Comparison of ENCODE assay signal across 7 cellular contexts in the genomic region with DNA sequence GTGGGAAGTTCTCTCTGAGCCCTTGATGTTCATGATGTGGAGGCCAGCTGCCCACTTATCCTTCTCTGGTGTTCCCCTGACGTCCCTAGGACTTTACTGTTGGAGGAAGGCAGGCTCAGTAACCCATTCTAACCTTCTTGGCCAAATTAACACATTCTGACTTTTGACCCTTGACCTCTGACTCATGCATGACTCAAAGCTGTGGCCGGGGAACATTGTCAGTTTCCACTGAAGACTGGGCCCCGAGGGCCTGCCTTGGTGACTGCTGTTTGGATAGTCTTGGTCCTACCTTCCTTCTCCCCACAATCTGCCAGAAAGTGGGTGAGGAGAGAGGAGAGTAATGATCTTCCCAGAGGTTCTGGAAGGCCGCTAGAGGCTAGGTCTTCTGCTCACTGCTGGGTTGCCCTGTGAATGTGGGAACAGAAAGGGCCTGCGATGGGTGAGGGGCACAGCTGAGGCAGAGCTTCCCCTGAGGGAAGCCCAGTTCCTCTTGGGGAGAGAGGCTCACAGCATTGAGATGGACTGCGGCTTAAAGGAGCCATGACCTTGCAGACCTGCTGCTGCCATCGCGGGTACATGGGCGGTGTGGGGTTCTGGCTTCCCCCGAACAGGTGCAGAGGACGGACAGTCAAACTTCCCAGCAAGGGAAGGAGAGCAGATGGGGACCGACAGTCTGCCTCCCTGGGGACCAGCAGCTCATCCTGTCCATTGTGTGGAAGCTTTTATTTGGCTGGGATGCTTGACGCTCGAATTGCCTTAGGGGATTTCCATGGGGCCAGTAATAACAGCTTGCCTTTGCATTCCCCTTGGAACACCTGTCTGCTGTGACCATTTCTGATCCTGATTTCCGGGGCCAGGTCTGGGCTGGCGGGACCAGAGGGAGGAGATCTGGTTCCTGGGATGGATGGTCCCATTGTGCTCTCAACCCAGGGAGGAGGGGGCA. TPM values are rescaled to one million over a fixed set of nuclear protein-coding genes. Genes with fewer than 3 reads are reported as not detected.
DNase-seq lines count a peak whose midpoint lies in the region; ATAC-seq and TF ChIP-seq lines count a peak whose summit lies in the region.

No MANE protein-coding gene starts in this region.

- H3K9me3 ChIP-seq in mesodermal cell (ENCODE audit: control insufficient read depth, low read length) = no peaks in the 10 kb centered on the region

- peak overlapping the region; percentile 41 for H3K27ac ChIP-seq in mesodermal cell (ENCODE audit: low read depth, low read length, severe bottlenecking)

- peak; percentile 46 for DNase-seq in GM03348 (ENCODE audit: low spot score)
- peak; percentile 17 for DNase-seq in NCI-H1105 treated with DMSO at 0.1 percent for 48 hours (lab: John Stamatoyannopoulos, UW)
- no peak for DNase-seq in WTC11 (ENCODE audit: low spot score)

- CTCF ChIA-PET in WTC11 (lab: Charles Lee) = interaction anchor here (0.9 kb wide), 1 partner anchor 38 kb away, joined by 3 read pairs; no protein-coding TSS in a partner anchor

- POLR2A ChIA-PET in WTC11 (lab: Charles Lee) = interaction anchor here (0.5 kb wide), 1 partner anchor 53 kb away, joined by 3 read pairs; no protein-coding TSS in a partner anchor

- 84 to 88% methylated on average over 10 to 15 of the region's 16 CpGs for WGBS in mesodermal cell (ENCODE audit: insufficient coverage in 2 of 2), 2 experiments

- no peaks in the 10 kb centered on the region for H3K36me3 Mint-ChIP-seq in WTC11

- H3K9me3 Mint-ChIP-seq in WTC11 = no peaks in the 10 kb centered on the region

- no peak overlapping the region for H3K4me3 Mint-ChIP-seq in WTC11

- peaks cover 19% of the 10 kb centered on the region for H3K4me1 ChIP-seq in mesodermal cell (ENCODE audit: control insufficient read depth, insufficient read depth, low read length, poor library complexity, severe bottlenecking)

- ATAC-seq in WTC11 (peak; percentile 39), HG03460 (IDR thresholded peaks at IDR 0.05; ENCODE audit: unreplicated experiment) (no peak), GM21825 (IDR thresholded peaks at IDR 0.05; ENCODE audit: unreplicated experiment) (no peak), GM18519 (IDR thresholded peaks at IDR 0.05; ENCODE audit: low FRiP score, unreplicated experiment) (no peak)

- no peaks in the 10 kb centered on the region for H3K36me3 ChIP-seq in mesodermal cell (ENCODE audit: control insufficient read depth, insufficient read depth, low read length)

- H3K4me1 Mint-ChIP-seq in WTC11 = peaks cover 18% of the 10 kb centered on the region

- H3K4me3 ChIP-seq in mesodermal cell (ENCODE audit: extremely low read depth, insufficient read depth, low read length, poor library complexity, severe bottlenecking) = no peak overlapping the region

- no peak for TF ChIP-seq CTCF in WTC11 (IDR thresholded peaks at IDR 0.05)

- H3K27me3 Mint-ChIP-seq in WTC11 (ENCODE audit: low read depth) = no peaks in the 10 kb centered on the region; the same call in 1 of the 2 replicates

- no peak overlapping the region for H3K27ac Mint-ChIP-seq in WTC11

TF ChIP-seq in WTC11, 78 proteins besides CTCF, POLR2A, EP300 and RAD21:
- TF ChIP-seq ETV6 (CRISPR knock-in tag; IDR thresholded peaks at IDR 0.05) = peak; percentile 42; the same call in 1 of the 2 replicates
- TF ChIP-seq GRHL2 (CRISPR knock-in tag; IDR thresholded peaks at IDR 0.05; ENCODE audit: insufficient replicate concordance, severe bottlenecking) = no peak
- TF ChIP-seq, protein P1, sequence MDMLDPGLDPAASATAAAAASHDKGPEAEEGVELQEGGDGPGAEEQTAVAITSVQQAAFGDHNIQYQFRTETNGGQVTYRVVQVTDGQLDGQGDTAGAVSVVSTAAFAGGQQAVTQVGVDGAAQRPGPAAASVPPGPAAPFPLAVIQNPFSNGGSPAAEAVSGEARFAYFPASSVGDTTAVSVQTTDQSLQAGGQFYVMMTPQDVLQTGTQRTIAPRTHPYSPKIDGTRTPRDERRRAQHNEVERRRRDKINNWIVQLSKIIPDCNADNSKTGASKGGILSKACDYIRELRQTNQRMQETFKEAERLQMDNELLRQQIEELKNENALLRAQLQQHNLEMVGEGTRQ (CRISPR knock-in tag; IDR thresholded peaks at IDR 0.05) = no peak

RNA-seq across cellular contexts. Expression of a gene that starts 43.8 kb away (rescaled TPM):
- 2.1 to 2.4 TPM (median 2.1 TPM) in 3 replicates for total RNA-seq in WTC11 (2021)
- 0.44 TPM for polyA plus RNA-seq in mesodermal cell (2013, experiment 1 of 2)
- 0.35 TPM for polyA plus RNA-seq in mesodermal cell (2013, experiment 2 of 2)
